10 cellular contexts compared by ENCODE assay signal in the genomic region with DNA sequence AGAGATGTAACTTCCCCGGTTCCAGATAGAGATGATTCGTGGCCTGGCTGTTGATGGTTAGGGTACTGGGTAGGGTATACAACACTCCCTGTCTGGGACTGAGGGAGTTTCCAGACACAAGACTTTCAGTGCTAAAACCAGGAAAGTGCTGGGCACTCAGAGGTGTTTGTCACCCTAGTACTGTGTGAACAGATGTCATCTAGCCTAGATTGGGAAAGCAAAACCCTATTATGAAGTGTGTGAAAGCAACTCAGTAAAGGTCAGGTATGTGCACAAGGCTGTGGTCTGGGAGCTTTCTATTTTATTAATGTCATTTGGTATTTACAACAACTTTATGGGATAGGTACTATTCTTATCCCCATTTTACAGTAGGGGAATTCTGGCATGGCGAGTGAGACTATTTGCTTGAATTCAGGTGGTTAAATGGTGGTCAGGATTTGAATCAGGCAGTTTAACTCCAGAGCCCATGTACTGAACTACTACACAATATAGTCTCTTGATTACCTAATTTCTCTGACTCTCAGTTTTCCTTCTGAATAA. TPM values are rescaled to one million over a fixed set of nuclear protein-coding genes. Genes with fewer than 3 reads are reported as not detected.
DNase-seq lines count a peak whose midpoint lies in the region; ATAC-seq and TF ChIP-seq lines count a peak whose summit lies in the region.
"Had no signal": no experiment of that assay in that cellular context is flagged by ENCODE, and none has a peak within 500 bp of the region (broad histone marks: within the 10 kb centered on the region; RNA-seq: fewer than 3 reads in every experiment).

No MANE protein-coding gene starts in this region.

- 50% methylated on average over 3 of the region's 3 CpGs for WGBS in mammary epithelial cell (ENCODE audit: low coverage, missing lambda C conversion rate)

- TF ChIP-seq CTCF in KMS-11 (conservative IDR thresholded peaks at IDR 0.05; ENCODE audit: low read depth, low read length) = no peak
- TF ChIP-seq CTCF in mammary epithelial cell (conservative IDR thresholded peaks at IDR 0.05 in 1 of 2, IDR thresholded peaks at IDR 0.05 in 1 of 2; ENCODE audit: extremely low read depth in 1 of 2, insufficient read depth in 1 of 2, low read depth in 1 of 2, low read length in 2 of 2) = no peak
- no peak for TF ChIP-seq CTCF in gastrocnemius medialis (IDR thresholded peaks at IDR 0.05 in 4 of 5, conservative IDR thresholded peaks at IDR 0.05 in 1 of 5)
- TF ChIP-seq CTCF in Caco-2 (IDR thresholded peaks at IDR 0.05; ENCODE audit: insufficient read depth in 1 of 2, low read depth in 1 of 2, low read length in 1 of 2, severe bottlenecking in 1 of 2, unreplicated experiment in 1 of 2) = no peak

- BruUV-seq in mammary epithelial cell (replicated peaks; lab: Mats Ljungman, UMichigan) (no TSS peak), Caco-2 (replicated peaks; lab: Mats Ljungman, UMichigan) (no TSS peak)

- dilution Hi-C loops in mammary epithelial cell (cut with HindIII; ENCODE audit: low sequenced_read_pairs) = no loop called here

- no peak overlapping the region for H3K27ac Mint-ChIP-seq in Caco-2 (ENCODE audit: unreplicated experiment)

- H3K4me1 Mint-ChIP-seq in Caco-2 (ENCODE audit: low read depth, unreplicated experiment) = peaks cover 14% of the 10 kb centered on the region

- H3K79me2 ChIP-seq in KMS-11 (ENCODE audit: insufficient read depth, low read depth) = peaks cover 53% of the 10 kb centered on the region
- peaks cover 76% of the 10 kb centered on the region for H3K79me2 ChIP-seq in mammary epithelial cell (ENCODE audit: insufficient read depth, low read length)

- H2AFZ ChIP-seq in KMS-11 (ENCODE audit: low read depth) (no peak overlapping the region), mammary epithelial cell (ENCODE audit: low read depth, low read length) (no peak overlapping the region)

- no peaks in the 10 kb centered on the region for H3K27me3 Mint-ChIP-seq in Caco-2 (ENCODE audit: insufficient read depth, unreplicated experiment)

- H3K9me3 ChIP-seq in mammary epithelial cell (replicated peaks; ENCODE audit: insufficient read depth, low read length) = no peaks in the 10 kb centered on the region
- H3K9me3 ChIP-seq in gastrocnemius medialis = no peaks in the 10 kb centered on the region
- H3K9me3 ChIP-seq in Caco-2 = no peaks in the 10 kb centered on the region
- H3K9me3 ChIP-seq: thyroid gland had no signal

- peaks cover 78% of the 10 kb centered on the region for H3K36me3 Mint-ChIP-seq in Caco-2 (ENCODE audit: insufficient read depth, unreplicated experiment)

- H3K4me2 ChIP-seq in KMS-11 = peak overlapping the region; percentile 99
- H3K4me2 ChIP-seq in mammary epithelial cell (ENCODE audit: insufficient read depth, low read depth, low read length) = peak overlapping the region; percentile 85

- H4K20me1 ChIP-seq in KMS-11 (ENCODE audit: insufficient read depth) (no peaks in the 10 kb centered on the region), mammary epithelial cell (ENCODE audit: insufficient read depth, low read length) (peaks cover 9% of the 10 kb centered on the region)

- TF ChIP-seq POLR2A in gastrocnemius medialis (IDR thresholded peaks at IDR 0.05) = peak; percentile 47 to 69

- intact Hi-C loops in mammary epithelial cell (cut with micrococcal nuclease) (loop anchor here (10.0 kb wide), 1 partner anchor 240 kb away; no protein-coding TSS in a partner anchor), gastrocnemius medialis (cut with DNase I; ENCODE audit: low total_unique reads) (loop anchor here (2.0 to 5.0 kb wide), 3 partner anchors 67 to 303 kb away; a partner anchor contains a TSS), Caco-2 (cut with micrococcal nuclease; ENCODE audit: unreplicated experiment) (loop anchor here (10.0 kb wide), 1 partner anchor 240 kb away; no protein-coding TSS in a partner anchor)

- no peak overlapping the region for H3K4me3 Mint-ChIP-seq in Caco-2 (ENCODE audit: unreplicated experiment)

- CTCF ChIA-PET in mammary epithelial cell (lab: Charles Lee; ENCODE audit: low non-redundant PET) (interaction anchor here (0.6 kb wide), 1 partner anchor 108 kb away, joined by 3 read pairs; no protein-coding TSS in a partner anchor), Caco-2 (lab: Charles Lee) (no interaction called here)

- H3K36me3 ChIP-seq in KMS-11 (ENCODE audit: insufficient read depth) (peaks cover 18% of the 10 kb centered on the region; the same call in 1 of the 2 replicates), mammary epithelial cell (ENCODE audit: insufficient read depth, low read length) (peaks cover 56% of the 10 kb centered on the region), gastrocnemius medialis (peaks cover 9 to 63% of the 10 kb centered on the region in 2 donors), Caco-2 (ENCODE audit: control insufficient read depth, insufficient read depth, low read length) (peaks cover 7% of the 10 kb centered on the region)

- H3K4me3 ChIP-seq in KMS-11 (IDR thresholded peaks at IDR 0.05; ENCODE audit: insufficient read depth, low read depth, low read length) = no peak overlapping the region
- H3K4me3 ChIP-seq in mammary epithelial cell (replicated peaks in 1 of 3; ENCODE audit: insufficient read depth in 1 of 3, low read depth in 2 of 3, low read length in 3 of 3) = peak overlapping the region; percentile 7 to 96 (median 86)
- peak overlapping the region; percentile 77 to 98 (median 92) for H3K4me3 ChIP-seq in gastrocnemius medialis
- no peak overlapping the region for H3K4me3 ChIP-seq in Caco-2 (ENCODE audit: low read depth, low read length)
- H3K4me3 ChIP-seq: thyroid gland had no signal

- peaks cover 51% of the 10 kb centered on the region for H3K4me1 ChIP-seq in KMS-11 (ENCODE audit: low read depth, poor library complexity, severe bottlenecking)
- H3K4me1 ChIP-seq in mammary epithelial cell (ENCODE audit: insufficient read depth, low read length) = peaks cover 25% of the 10 kb centered on the region
- peaks cover 31 to 34% of the 10 kb centered on the region in 2 donors for H3K4me1 ChIP-seq in gastrocnemius medialis
- peaks cover 22% of the 10 kb centered on the region for H3K4me1 ChIP-seq in Caco-2

- H3K27ac ChIP-seq in KMS-11 (peak overlapping the region; percentile 86), mammary epithelial cell (ENCODE audit: insufficient read depth, low read depth, low read length) (peak overlapping the region; percentile 94), gastrocnemius medialis (peak overlapping the region; percentile 95 to 99 (median 98))
- H3K27ac ChIP-seq: thyroid gland had no signal

- in situ Hi-C loops in mammary epithelial cell (cut with MboI; ENCODE audit: low sequenced_read_pairs in 2 of 2) = loop anchor here (5.0 to 10.0 kb wide), 2 partner anchors 97 to 100 kb away; no protein-coding TSS in a partner anchor
- in situ Hi-C loops in gastrocnemius medialis (cut with MboI; ENCODE audit: low sequenced_read_pairs in 4 of 4) = loop anchor here (5.0 to 25.0 kb wide), 4 partner anchors 50 to 102 kb away; a partner anchor contains a TSS

- DNase-seq in mammary epithelial cell (no peak), gastrocnemius medialis (peak; percentile 47 to 48), AG08395 (ENCODE audit: low spot score) (no peak), hippocampal formation (lab: John Stamatoyannopoulos, UW) (no peak), Caco-2 (no peak)
- DNase-seq: NCI-H510A, thyroid gland had no signal

- H3K9ac ChIP-seq in KMS-11 (peak overlapping the region; percentile 94; the same call in 1 of the 2 replicates), mammary epithelial cell (ENCODE audit: insufficient read depth, low read length) (peak overlapping the region; percentile 45)

- H3K9me3 Mint-ChIP-seq in Caco-2 (ENCODE audit: unreplicated experiment) = no peaks in the 10 kb centered on the region

- H3K27me3 ChIP-seq in KMS-11 (ENCODE audit: insufficient read depth, low read depth) (no peaks in the 10 kb centered on the region), mammary epithelial cell (ENCODE audit: insufficient read depth, low read length) (no peaks in the 10 kb centered on the region), gastrocnemius medialis (no peaks in the 10 kb centered on the region), Caco-2 (replicated peaks; ENCODE audit: control insufficient read depth, insufficient read depth, low read length) (no peaks in the 10 kb centered on the region)
- H3K27me3 ChIP-seq: thyroid gland had no signal

- POLR2A ChIA-PET in Caco-2 (lab: Charles Lee) = no interaction called here

- ATAC-seq in GM18520 (IDR thresholded peaks at IDR 0.05; ENCODE audit: unreplicated experiment) (peak; percentile 27), gastrocnemius medialis (peak; percentile 35 to 40), HG02588 (IDR thresholded peaks at IDR 0.05; ENCODE audit: unreplicated experiment) (no peak)

RNA-seq across cellular contexts. Expression of a gene that starts 2.6 kb away (rescaled TPM):
- total RNA-seq in mammary epithelial cell (100 to 1,000 TPM; 350 to 501 TPM), gastrocnemius medialis (100 to 1,000 TPM; 204 to 317 (median 240) TPM), Caco-2 (2022) (322 and 325 TPM in 2 replicates)
- 288 TPM for polyA plus RNA-seq in mammary epithelial cell
- 855 TPM for polyA minus RNA-seq in mammary epithelial cell

RNA-seq across cellular contexts. Expression of a gene that starts 50.1 kb away (rescaled TPM):
- total RNA-seq in mammary epithelial cell (10 to 100 TPM; 55.0 to 55.2 TPM), gastrocnemius medialis (100 to 1,000 TPM in 2 of 4 donors, 10 to 100 TPM in 2; 61.6 to 104 (median 85.3) TPM), Caco-2 (2022) (62.6 and 68.0 TPM in 2 replicates)
- polyA plus RNA-seq in mammary epithelial cell = 25.9 TPM
- 23.2 TPM for polyA minus RNA-seq in mammary epithelial cell

Comparison
In these comparisons a context has a peak if more than half of its experiments do, and no peak if none do; other contexts are left out.
1. H3K4me3 ChIP-seq: peak in mammary epithelial cell (3 of 3) and gastrocnemius medialis (4 of 4); none in KMS-11 (single experiment) and Caco-2 (single experiment).
2. DNase-seq: peak in gastrocnemius medialis (2 of 2); none in mammary epithelial cell (single experiment), AG08395 (single experiment), hippocampal formation (0 of 2) and Caco-2 (0 of 2).
3. Peak in every context shown above with its lines, with median percentiles within 50 percentile points of each other: H3K27ac ChIP-seq.